ENCODE assay signal across 12 cellular contexts in genomic region chr4:54082168-54082567, GRCh38. TPM values are rescaled to one million over a fixed set of nuclear protein-coding genes. Genes with fewer than 3 reads are reported as not detected.
DNase-seq lines count a peak whose midpoint lies in the region; ATAC-seq and TF ChIP-seq lines count a peak whose summit lies in the region.
"Had no signal": no experiment of that assay in that cellular context is flagged by ENCODE, and none has a peak within 500 bp of the region (broad histone marks: within the 10 kb centered on the region; RNA-seq: fewer than 3 reads in every experiment).

No MANE protein-coding gene starts in this region.

- no peak for ATAC-seq in stimulated activated naive B cell treated with anti-CD40 and anti-IgM and Interleukin-4, amounts not matched to agents 10 μg/mL and 1 μg/mL and 100 μg/mL, for 72 hours (replicated peaks)
- no peak for ATAC-seq in activated T-helper 17 cell treated with anti-CD3 and anti-CD28 coated beads, Interleukin-2, amount 50 U/mL, for 72 hours (replicated peaks)

- no peaks in the 10 kb centered on the region for H3K4me1 Mint-ChIP-seq in stimulated activated naive B cell treated with anti-CD40 and anti-IgM and Interleukin-4, amounts not matched to agents 10 μg/mL and 1 μg/mL and 100 μg/mL, for 72 hours
- H3K4me1 Mint-ChIP-seq in activated T-helper 17 cell treated with anti-CD3 and anti-CD28 coated beads, Interleukin-2, amount 50 U/mL, for 72 hours = no peaks in the 10 kb centered on the region

- peak overlapping the region; percentile 62 for H3K27ac ChIP-seq in ACC112 (ENCODE audit: low read depth, low read length)
- no peak overlapping the region for H3K27ac ChIP-seq in HEK293 (ENCODE audit: extremely low read depth, low read depth, low read length)
- peak overlapping the region in 2 of 5 donors; percentile 8 to 19 for H3K27ac ChIP-seq in adrenal gland
- H3K27ac ChIP-seq: spleen, suprapubic skin had no signal

- H3K9me3 Mint-ChIP-seq in stimulated activated naive B cell treated with anti-CD40 and anti-IgM and Interleukin-4, amounts not matched to agents 10 μg/mL and 1 μg/mL and 100 μg/mL, for 72 hours = peaks cover 0 to 2% of the 10 kb centered on the region in 2 donors
- H3K9me3 Mint-ChIP-seq in activated T-helper 17 cell treated with anti-CD3 and anti-CD28 coated beads, Interleukin-2, amount 50 U/mL, for 72 hours = no peaks in the 10 kb centered on the region

- H2AFZ ChIP-seq in ACC112 (ENCODE audit: low read length, unreplicated experiment) = no peak overlapping the region

- H3K27me3 ChIP-seq in ACC112 (ENCODE audit: insufficient read depth, low read length) (no peaks in the 10 kb centered on the region), adrenal gland (no peaks in the 10 kb centered on the region)
- H3K27me3 ChIP-seq: suprapubic skin had no signal

- H3K79me2 ChIP-seq in ACC112 (ENCODE audit: control insufficient read depth, insufficient read depth, low read length, unreplicated experiment) = no peaks in the 10 kb centered on the region

- H3K9me3 ChIP-seq in HEK293 (ENCODE audit: control insufficient read depth, insufficient read depth, low read depth, low read length) (no peaks in the 10 kb centered on the region), adrenal gland (replicated peaks in 1 of 3) (no peaks in the 10 kb centered on the region)
- H3K9me3 ChIP-seq: spleen, suprapubic skin had no signal

- H3K27ac Mint-ChIP-seq in stimulated activated naive B cell treated with anti-CD40 and anti-IgM and Interleukin-4, amounts not matched to agents 10 μg/mL and 1 μg/mL and 100 μg/mL, for 72 hours = no peak overlapping the region
- no peak overlapping the region for H3K27ac Mint-ChIP-seq in activated T-helper 17 cell treated with anti-CD3 and anti-CD28 coated beads, Interleukin-2, amount 50 U/mL, for 72 hours

- H3K4me3 ChIP-seq in ACC112 (ENCODE audit: low read depth, low read length) (peak overlapping the region; percentile 25; the same call in 1 of the 2 replicates), HEK293 (ENCODE audit: low read depth, low read length) (no peak overlapping the region), adrenal gland (no peak overlapping the region)
- H3K4me3 ChIP-seq: spleen, suprapubic skin had no signal

- CTCF ChIA-PET in HEK293 (lab: Yijun Ruan, JAX) = no interaction called here

- H3K36me3 Mint-ChIP-seq in stimulated activated naive B cell treated with anti-CD40 and anti-IgM and Interleukin-4, amounts not matched to agents 10 μg/mL and 1 μg/mL and 100 μg/mL, for 72 hours = no peaks in the 10 kb centered on the region
- no peaks in the 10 kb centered on the region for H3K36me3 Mint-ChIP-seq in activated T-helper 17 cell treated with anti-CD3 and anti-CD28 coated beads, Interleukin-2, amount 50 U/mL, for 72 hours (ENCODE audit: low read depth)

- intact Hi-C loops in adrenal gland (cut with DNase I) = no loop called here
- intact Hi-C loops in head of caudate nucleus (cut with DNase I) = no loop called here

- TF ChIP-seq POLR2A in adrenal gland (IDR thresholded peaks at IDR 0.05) = no peak

- WGBS in adrenal gland, 4 donors = 29 to 50% (median 43%) methylated on average over 1 of the region's 1 CpG

- H3K27me3 Mint-ChIP-seq in stimulated activated naive B cell treated with anti-CD40 and anti-IgM and Interleukin-4, amounts not matched to agents 10 μg/mL and 1 μg/mL and 100 μg/mL, for 72 hours = peaks cover 26 to 35% of the 10 kb centered on the region in 2 donors
- H3K27me3 Mint-ChIP-seq in activated T-helper 17 cell treated with anti-CD3 and anti-CD28 coated beads, Interleukin-2, amount 50 U/mL, for 72 hours = peaks cover 6% of the 10 kb centered on the region

- TF ChIP-seq CTCF in HEK293 (tag by site-specific recombination; IDR thresholded peaks at IDR 0.05) (no peak), adrenal gland (IDR thresholded peaks at IDR 0.05) (no peak)

- H3K4me3 Mint-ChIP-seq in stimulated activated naive B cell treated with anti-CD40 and anti-IgM and Interleukin-4, amounts not matched to agents 10 μg/mL and 1 μg/mL and 100 μg/mL, for 72 hours = no peak overlapping the region
- H3K4me3 Mint-ChIP-seq in activated T-helper 17 cell treated with anti-CD3 and anti-CD28 coated beads, Interleukin-2, amount 50 U/mL, for 72 hours = no peak overlapping the region

- H3K36me3 ChIP-seq in ACC112 (ENCODE audit: insufficient read depth, low read length) = no peaks in the 10 kb centered on the region
- no peaks in the 10 kb centered on the region for H3K36me3 ChIP-seq in HEK293 (ENCODE audit: control insufficient read depth in 2 of 2, insufficient read depth in 1 of 2, low read length in 2 of 2)
- H3K36me3 ChIP-seq in adrenal gland (replicated peaks in 1 of 2) = no peaks in the 10 kb centered on the region
- H3K36me3 ChIP-seq: spleen, suprapubic skin had no signal

- POLR2A ChIA-PET in HEK293 (lab: Yijun Ruan, JAX) = no interaction called here

- DNase-seq in adrenal gland (peak in 5 of 7 donors; percentile 52 to 76 (median 65)), iris pigment epithelial cell (ENCODE audit: low read depth) (peak; percentile 96), head of caudate nucleus (no peak), T-helper 2 cell (no peak)
- no peak for DNase-seq in stimulated activated naive B cell treated with anti-CD40 and anti-IgM and Interleukin-4, amounts not matched to agents 10 μg/mL and 1 μg/mL and 100 μg/mL, for 72 hours
- DNase-seq: NCI-H526, spleen had no signal

- H3K4me1 ChIP-seq in ACC112 (ENCODE audit: control insufficient read depth, insufficient read depth, low read length, unreplicated experiment) (peaks cover 51% of the 10 kb centered on the region), HEK293 (ENCODE audit: control insufficient read depth, insufficient read depth, low read length) (no peaks in the 10 kb centered on the region), adrenal gland (replicated peaks in 1 of 2) (peaks cover 0 to 10% of the 10 kb centered on the region in 2 donors)
- H3K4me1 ChIP-seq: spleen had no signal

TF ChIP-seq in HEK293, 187 proteins besides CTCF, POLR2A, EP300 and RAD21 (continues in another document):
- TF ChIP-seq ZNF645 (tag by site-specific recombination; IDR thresholded peaks at IDR 0.05) (no peak), INSM2 (tag by site-specific recombination; IDR thresholded peaks at IDR 0.05) (peak; percentile 31; the same call in 1 of the 2 replicates), ZNF394 (tag by site-specific recombination; IDR thresholded peaks at IDR 0.05; ENCODE audit: borderline replicate concordance) (0 out of 2 replicates have a peak, but pooled peaks have one; percentile 31), PRDM10 (tag by site-specific recombination; IDR thresholded peaks at IDR 0.05) (0 out of 2 replicates have a peak, but pooled peaks have one; percentile 10), ZNF600 (tag by site-specific recombination; IDR thresholded peaks at IDR 0.05) (peak; percentile 53; the same call in 1 of the 2 replicates), KLF10 (tag by site-specific recombination; IDR thresholded peaks at IDR 0.05) (0 out of 2 replicates have a peak, but pooled peaks have one; percentile 33)

RNA-seq across cellular contexts. Expression of gene CHIC2, which starts 17.8 kb away (rescaled TPM):
- 10 to 100 TPM; 19.7 to 68.0 (median 26.9) TPM for total RNA-seq in adrenal gland
- 10 to 100 TPM in 2 of 3 donors, 1 to 10 TPM in 1; 9.7 to 18.6 (median 14.6) TPM for polyA plus RNA-seq in adrenal gland
- 10 to 100 TPM; 12.8 to 21.8 TPM for total RNA-seq in activated T-helper 17 cell treated with anti-CD3 and anti-CD28 coated beads, Interleukin-2, amount 50 U/mL, for 72 hours

RNA-seq across cellular contexts. Expression of gene GSX2, which starts 17.8 kb away (rescaled TPM):
- total RNA-seq in adrenal gland = not detected
- not detected for polyA plus RNA-seq in adrenal gland
- total RNA-seq in activated T-helper 17 cell treated with anti-CD3 and anti-CD28 coated beads, Interleukin-2, amount 50 U/mL, for 72 hours = not detected
- total RNA-seq: aorta, spleen had no signal
- polyA plus RNA-seq: aorta had no signal

Comparison
In these comparisons a context has a peak if more than half of its experiments do, and no peak if none do; other contexts are left out.
1. DNase-seq: peak in adrenal gland (5 of 7) and iris pigment epithelial cell (single experiment); none in head of caudate nucleus (0 of 42), T-helper 2 cell (0 of 5) and stimulated activated naive B cell treated with anti-CD40 and anti-IgM and Interleukin-4, amounts not matched to agents 10 μg/mL and 1 μg/mL and 100 μg/mL, for 72 hours (single experiment).